ENCODE assay signal across 11 cellular contexts in genomic region chr12:59736786-59737185, GRCh38.
A peak's percentile ranks its signal among the peaks of the same experiment; 100 is the strongest.
DNase-seq lines count a peak whose midpoint lies in the region; FAIRE-seq and TF ChIP-seq lines count a peak whose summit lies in the region.
"Had no signal": no experiment of that assay in that cellular context is flagged by ENCODE, and none has a peak within 500 bp of the region (broad histone marks: within the 10 kb centered on the region; RNA-seq: fewer than 3 reads in every experiment).

No MANE protein-coding gene starts in this region.

- no peak overlapping the region for H3K4me2 ChIP-seq in hepatocyte

- peak; percentile 83 for FAIRE-seq in HTR-8/SVneo (lab: Jason Lieb, UNC)
- FAIRE-seq: colon had no signal

- TF ChIP-seq POLR2A in vagina (IDR thresholded peaks at IDR 0.05): no peak
- TF ChIP-seq POLR2A in spleen (IDR thresholded peaks at IDR 0.05): no peak

- H4K20me1 ChIP-seq in hepatocyte (ENCODE audit: insufficient read depth, poor library complexity, severe bottlenecking): no peaks in the 10 kb centered on the region

- H3K4me1 ChIP-seq in BE2C (peaks cover 11% of the 10 kb centered on the region), hepatocyte (ENCODE audit: insufficient read depth) (no peaks in the 10 kb centered on the region), vagina (peaks cover 31% of the 10 kb centered on the region), spleen (peaks cover 0 to 16% (median 0%) of the 10 kb centered on the region in 6 donors)

- H3K9me2 ChIP-seq in hepatocyte (replicated peaks; ENCODE audit: insufficient read depth): no peaks in the 10 kb centered on the region

- DNase-seq in BE2C (peak; percentile 49), HTR-8/SVneo (ENCODE audit: insufficient read length, low spot score) (peak; percentile 54), WERI-Rb-1 (peak; percentile 19), hepatocyte (ENCODE audit: low spot score) (peak; percentile 35), vagina (ENCODE audit: extremely low spot score in 2 of 2) (no peak), spleen (no peak)
- no peak for DNase-seq in activated CD4-positive, alpha-beta T cell treated with anti-CD3 and anti-CD28 coated beads, Interleukin-2, amount 50 U/mL, for 1 hour
- no peak for DNase-seq in activated CD4-positive, alpha-beta T cell treated with anti-CD3 and anti-CD28 coated beads for 4 hours
- DNase-seq: GOT3, Karpas-422 had no signal

- H3K27ac ChIP-seq in WERI-Rb-1: no peak overlapping the region; the same call in 1 of the 2 replicates
- no peak overlapping the region for H3K27ac ChIP-seq in hepatocyte
- no peak overlapping the region for H3K27ac ChIP-seq in vagina
- peak overlapping the region in 4 of 8 donors; percentile 1 to 65 (median 40) for H3K27ac ChIP-seq in spleen

- H3K27me3 ChIP-seq in BE2C (no peaks in the 10 kb centered on the region), WERI-Rb-1 (ENCODE audit: insufficient read depth, low read depth, severe bottlenecking) (no peaks in the 10 kb centered on the region), hepatocyte (no peaks in the 10 kb centered on the region), vagina (no peaks in the 10 kb centered on the region), spleen (replicated peaks in 1 of 7) (no peaks in the 10 kb centered on the region)

- WGBS in hepatocyte (ENCODE audit: low lambda C conversion rate, missing lambda C conversion rate): 7% methylated on average over 1 of the region's 1 CpG
- 25 to 63% (median 33%) methylated on average over 1 of the region's 1 CpG for WGBS in spleen, 5 donors

- H3K36me3 ChIP-seq in BE2C (no peaks in the 10 kb centered on the region), WERI-Rb-1 (no peaks in the 10 kb centered on the region), hepatocyte (replicated peaks; ENCODE audit: insufficient read depth, low read depth) (no peaks in the 10 kb centered on the region), vagina (no peaks in the 10 kb centered on the region), spleen (peaks cover 0 to 19% (median 0%) of the 10 kb centered on the region in 6 donors)

- H3K79me2 ChIP-seq in hepatocyte: no peaks in the 10 kb centered on the region

- TF ChIP-seq CTCF in BE2C (IDR thresholded peaks at IDR 0.05; ENCODE audit: low read depth, low read length): no peak
- TF ChIP-seq CTCF in WERI-Rb-1 (IDR thresholded peaks at IDR 0.05; ENCODE audit: low read depth, low read length): no peak
- no peak for TF ChIP-seq CTCF in hepatocyte (IDR thresholded peaks at IDR 0.05; ENCODE audit: poor library complexity)
- no peak for TF ChIP-seq CTCF in vagina (IDR thresholded peaks at IDR 0.05)
- TF ChIP-seq CTCF in spleen (IDR thresholded peaks at IDR 0.05 in 8 of 11, conservative IDR thresholded peaks at IDR 0.05 in 3 of 11): no peak

- H3K4me3 ChIP-seq in BE2C (ENCODE audit: low read depth, low read length) (no peak overlapping the region), WERI-Rb-1 (ENCODE audit: low read depth, low read length) (no peak overlapping the region), hepatocyte (no peak overlapping the region), vagina (no peak overlapping the region), spleen (no peak overlapping the region)

- intact Hi-C loops in vagina (cut with DNase I) (no loop called here), spleen (cut with DNase I; ENCODE audit: low total_unique reads) (no loop called here)

- H3K9me3 ChIP-seq in BE2C: no peaks in the 10 kb centered on the region
- no peaks in the 10 kb centered on the region for H3K9me3 ChIP-seq in WERI-Rb-1 (ENCODE audit: severe bottlenecking)
- no peaks in the 10 kb centered on the region for H3K9me3 ChIP-seq in hepatocyte (ENCODE audit: low read depth)
- no peaks in the 10 kb centered on the region for H3K9me3 ChIP-seq in vagina
- H3K9me3 ChIP-seq in spleen: no peaks in the 10 kb centered on the region

- no peak overlapping the region for H2AFZ ChIP-seq in hepatocyte

Comparison
In these comparisons a context has a peak if more than half of its experiments do, and no peak if none do; other contexts are left out.
1. DNase-seq: peak in BE2C (single experiment), HTR-8/SVneo (single experiment), WERI-Rb-1 (single experiment) and hepatocyte (single experiment); none in vagina (0 of 2), activated CD4-positive, alpha-beta T cell treated with anti-CD3 and anti-CD28 coated beads, Interleukin-2, amount 50 U/mL, for 1 hour (single experiment), activated CD4-positive, alpha-beta T cell treated with anti-CD3 and anti-CD28 coated beads for 4 hours (0 of 2) and spleen (single experiment).